In genomic region chr2:232699110-232699509, GRCh38 we compare ENCODE assay signal across 10 cellular contexts. TPM values are rescaled to one million over a fixed set of nuclear protein-coding genes. Genes with fewer than 3 reads are reported as not detected.
A peak's percentile ranks its signal among the peaks of the same experiment; 100 is the strongest.
DNase-seq lines count a peak whose midpoint lies in the region; FAIRE-seq lines count a peak whose summit lies in the region.
"Had no signal": no experiment of that assay in that cellular context is flagged by ENCODE, and none has a peak within 500 bp of the region (broad histone marks: within the 10 kb centered on the region; RNA-seq: fewer than 3 reads in every experiment).

No MANE protein-coding gene starts in this region.

- H3K4me1 Mint-ChIP-seq in activated naive CD4-positive, alpha-beta T cell treated with anti-CD3 and anti-CD28 coated beads, Interleukin-2, amount 10 ng/mL, durations not matched to agents 7 days and 5 days: peaks cover 41% of the 10 kb centered on the region
- peaks cover 46% of the 10 kb centered on the region for H3K4me1 Mint-ChIP-seq in activated CD4-positive, alpha-beta memory T cell treated with anti-CD3 and anti-CD28 coated beads for 36 hours (ENCODE audit: low read depth)

- H3K27ac Mint-ChIP-seq in activated naive CD4-positive, alpha-beta T cell treated with anti-CD3 and anti-CD28 coated beads, Interleukin-2, amount 10 ng/mL, durations not matched to agents 7 days and 5 days: no peak overlapping the region
- H3K27ac Mint-ChIP-seq in activated CD4-positive, alpha-beta memory T cell treated with anti-CD3 and anti-CD28 coated beads for 36 hours: peak overlapping the region; percentile 54

- no peak for DNase-seq in activated naive CD4-positive, alpha-beta T cell treated with anti-CD3 and anti-CD28 coated beads, Interleukin-2, amount 10 ng/mL, durations not matched to agents 7 days and 5 days
- no peak for DNase-seq in activated naive CD4-positive, alpha-beta T cell (lab: John Stamatoyannopoulos, UW)
- no peak for DNase-seq in activated CD4-positive, alpha-beta memory T cell treated with anti-CD3 and anti-CD28 coated beads for 36 hours
- no peak for DNase-seq in small intestine
- DNase-seq in frontal cortex (ENCODE audit: low spot score in 2 of 2): no peak
- DNase-seq in CD1c-positive myeloid dendritic cell (ENCODE audit: extremely low spot score): no peak
- DNase-seq: midbrain; stimulated activated naive CD4-positive, alpha-beta T cell treated with Interleukin-2 at 50 U/mL for 16 hours had no signal

- peak overlapping the region; percentile 92 for H3K4me3 ChIP-seq in iPS-15b (ENCODE audit: low read depth, low read length)
- H3K4me3 ChIP-seq in stomach smooth muscle (ENCODE audit: low read length in 2 of 2): peak overlapping the region; percentile 88 to 96
- H3K4me3 ChIP-seq in small intestine (ENCODE audit: low read depth in 1 of 2, low read length in 2 of 2): no peak overlapping the region

- no peak overlapping the region for H3K27ac ChIP-seq in stomach smooth muscle (ENCODE audit: low read length)
- no peak overlapping the region for H3K27ac ChIP-seq in small intestine (ENCODE audit: low read depth in 1 of 2, low read length in 1 of 2)

- POLR2A ChIA-PET in activated CD4-positive, alpha-beta memory T cell treated with anti-CD3 and anti-CD28 coated beads for 36 hours (lab: Charles Lee): no interaction called here

- H3K9me3 ChIP-seq in iPS-15b (ENCODE audit: control insufficient read depth, insufficient read depth, low read length): no peaks in the 10 kb centered on the region
- H3K9me3 ChIP-seq in stomach smooth muscle (ENCODE audit: control insufficient read depth in 2 of 2, low read length in 2 of 2): no peaks in the 10 kb centered on the region
- no peaks in the 10 kb centered on the region for H3K9me3 ChIP-seq in small intestine (ENCODE audit: control insufficient read depth, low read depth)

- H3K36me3 ChIP-seq in iPS-15b (ENCODE audit: control insufficient read depth, insufficient read depth, low read length) (no peaks in the 10 kb centered on the region), stomach smooth muscle (ENCODE audit: control insufficient read depth in 2 of 2, insufficient read depth in 2 of 2, low read length in 2 of 2) (peaks cover 4 to 5% of the 10 kb centered on the region in 2 donors), small intestine (ENCODE audit: control insufficient read depth in 2 of 2, insufficient read depth in 2 of 2, low read length in 2 of 2) (peaks cover 0 to 3% of the 10 kb centered on the region in 2 donors)

- FAIRE-seq in small intestine (lab: Jason Lieb, UNC): no peak
- no peak for FAIRE-seq in frontal cortex (lab: Jason Lieb, UNC)

- H3K27me3 Mint-ChIP-seq in activated naive CD4-positive, alpha-beta T cell treated with anti-CD3 and anti-CD28 coated beads, Interleukin-2, amount 10 ng/mL, durations not matched to agents 7 days and 5 days: peaks cover 10% of the 10 kb centered on the region
- H3K27me3 Mint-ChIP-seq in activated CD4-positive, alpha-beta memory T cell treated with anti-CD3 and anti-CD28 coated beads for 36 hours: no peaks in the 10 kb centered on the region

- H3K4me3 Mint-ChIP-seq in activated naive CD4-positive, alpha-beta T cell treated with anti-CD3 and anti-CD28 coated beads, Interleukin-2, amount 10 ng/mL, durations not matched to agents 7 days and 5 days: peak overlapping the region; percentile 89
- peak overlapping the region; percentile 89 for H3K4me3 Mint-ChIP-seq in activated CD4-positive, alpha-beta memory T cell treated with anti-CD3 and anti-CD28 coated beads for 36 hours

- H3K9me3 Mint-ChIP-seq in activated naive CD4-positive, alpha-beta T cell treated with anti-CD3 and anti-CD28 coated beads, Interleukin-2, amount 10 ng/mL, durations not matched to agents 7 days and 5 days: no peaks in the 10 kb centered on the region
- peaks cover 6% of the 10 kb centered on the region for H3K9me3 Mint-ChIP-seq in activated CD4-positive, alpha-beta memory T cell treated with anti-CD3 and anti-CD28 coated beads for 36 hours

- WGBS in small intestine, 3 donors: 54 to 82% (median 76%) methylated on average over 2 of the region's 2 CpGs

- intact Hi-C loops in activated CD4-positive, alpha-beta memory T cell treated with anti-CD3 and anti-CD28 coated beads for 36 hours (cut with micrococcal nuclease): loop anchor here (5.0 kb wide), 1 partner anchor 553 kb away; the partner anchor contains the start of gene ATG16L1

- CTCF ChIA-PET in activated naive CD4-positive, alpha-beta T cell treated with anti-CD3 and anti-CD28 coated beads, Interleukin-2, amount 10 ng/mL, durations not matched to agents 7 days and 5 days (lab: Charles Lee): no interaction called here
- CTCF ChIA-PET in activated CD4-positive, alpha-beta memory T cell treated with anti-CD3 and anti-CD28 coated beads for 36 hours (lab: Charles Lee): interaction anchor here (0.5 to 0.6 kb wide), 2 partner anchors 535 to 638 kb away, joined by 3 read pairs; no protein-coding TSS in a partner anchor

- H3K9ac ChIP-seq in iPS-15b (ENCODE audit: low read depth, low read length): no peak overlapping the region
- H3K9ac ChIP-seq in stomach smooth muscle (ENCODE audit: low read length in 2 of 2): no peak overlapping the region

- H3K4me1 ChIP-seq in iPS-15b (ENCODE audit: control insufficient read depth, insufficient read depth, low read length): peaks cover 10% of the 10 kb centered on the region
- peaks cover 16% of the 10 kb centered on the region for H3K4me1 ChIP-seq in stomach smooth muscle (ENCODE audit: control insufficient read depth, insufficient read depth, low read length)
- peaks cover 7% of the 10 kb centered on the region in 2 donors for H3K4me1 ChIP-seq in small intestine (ENCODE audit: control insufficient read depth in 2 of 2, insufficient read depth in 1 of 2, low read depth in 1 of 2, low read length in 1 of 2)

- H3K36me3 Mint-ChIP-seq in activated naive CD4-positive, alpha-beta T cell treated with anti-CD3 and anti-CD28 coated beads, Interleukin-2, amount 10 ng/mL, durations not matched to agents 7 days and 5 days: peaks cover 40% of the 10 kb centered on the region
- peaks cover 24% of the 10 kb centered on the region for H3K36me3 Mint-ChIP-seq in activated CD4-positive, alpha-beta memory T cell treated with anti-CD3 and anti-CD28 coated beads for 36 hours

- H3K27me3 ChIP-seq in iPS-15b (ENCODE audit: control insufficient read depth, insufficient read depth, low read length) (no peaks in the 10 kb centered on the region), stomach smooth muscle (ENCODE audit: control insufficient read depth in 1 of 2, insufficient read depth in 2 of 2, low read length in 2 of 2) (no peaks in the 10 kb centered on the region), small intestine (ENCODE audit: control insufficient read depth in 2 of 2, insufficient read depth in 2 of 2, low read length in 2 of 2) (no peaks in the 10 kb centered on the region)

RNA-seq across cellular contexts. Expression of gene GIGYF2, which starts 2.0 kb away (rescaled TPM):
- 10 to 100 TPM; 50.0 to 51.4 TPM for total RNA-seq in activated CD4-positive, alpha-beta memory T cell treated with anti-CD3 and anti-CD28 coated beads for 36 hours
- polyA plus RNA-seq in small intestine: 10 to 100 TPM; 12.7 to 20.1 (median 19.7) TPM
- total RNA-seq in frontal cortex: 98.2 TPM

Comparison
In these comparisons a context has a peak if more than half of its experiments do, and no peak if none do; other contexts are left out.
1. H3K4me3 ChIP-seq: peak in iPS-15b (single experiment) and stomach smooth muscle (2 of 2); none in small intestine (0 of 2).